ENCODE assay signal across 19 cellular contexts in the genomic region with DNA sequence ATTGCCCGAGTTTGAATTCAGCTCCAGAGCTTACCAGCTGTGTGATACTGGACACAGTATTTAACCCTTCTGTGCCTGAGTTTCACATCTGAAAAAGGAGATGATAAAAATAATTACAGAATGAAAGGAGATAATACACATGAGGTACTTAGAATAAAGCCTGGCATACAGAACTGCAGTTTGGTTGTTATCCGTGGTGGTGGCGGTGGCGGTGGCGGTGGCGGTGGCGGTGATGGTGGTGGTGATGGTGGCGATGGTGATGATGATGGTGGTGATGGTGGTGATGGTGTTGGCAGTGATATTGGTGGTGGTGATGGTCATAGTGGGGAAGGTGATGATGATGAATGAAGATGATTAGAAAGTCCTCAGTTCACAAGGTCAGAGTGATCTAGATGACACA. TPM values are rescaled to one million over a fixed set of nuclear protein-coding genes. Genes with fewer than 3 reads are reported as not detected.
DNase-seq lines count a peak whose midpoint lies in the region; ATAC-seq and TF ChIP-seq lines count a peak whose summit lies in the region.
"Had no signal": no experiment of that assay in that cellular context is flagged by ENCODE, and none has a peak within 500 bp of the region (broad histone marks: within the 10 kb centered on the region; RNA-seq: fewer than 3 reads in every experiment).

No MANE protein-coding gene starts in this region.

- peak overlapping the region; percentile 81; the same call in 1 of the 2 replicates for H3K27ac ChIP-seq in SJSA1
- peak overlapping the region; percentile 81 to 84 (median 82) for H3K27ac ChIP-seq in esophagus muscularis mucosa (replicated peaks in 1 of 4)
- H3K27ac ChIP-seq: hepatocyte, testis had no signal

- peak; percentile 11 for ATAC-seq in stimulated activated naive CD8-positive, alpha-beta T cell treated with anti-CD3 and anti-CD28 coated beads, Interleukin-15, Interleukin-2, amounts not matched to agents 100 U/mL and 50 U/mL, for 24 hours
- no peak for ATAC-seq in HG03439 (IDR thresholded peaks at IDR 0.05; ENCODE audit: unreplicated experiment)

- no peaks in the 10 kb centered on the region for H3K27me3 Mint-ChIP-seq in T-helper 2 cell treated with Interferon-gamma antibody and Interleukin-4, amounts not matched to agents 5 μg/mL and 100 μg/mL, for 36 hours (ENCODE audit: low read depth)

- H3K4me3 ChIP-seq in SJSA1 (no peak overlapping the region), esophagus muscularis mucosa (no peak overlapping the region)
- H3K4me3 ChIP-seq: hepatocyte, testis had no signal

- H3K27me3 ChIP-seq in SJSA1 (replicated peaks), result no peaks in the 10 kb centered on the region
- no peaks in the 10 kb centered on the region for H3K27me3 ChIP-seq in esophagus muscularis mucosa
- H3K27me3 ChIP-seq: hepatocyte, testis had no signal

- TF ChIP-seq POLR2A in esophagus muscularis mucosa (IDR thresholded peaks at IDR 0.05; ENCODE audit: low read depth), result no peak

- peaks cover 57% of the 10 kb centered on the region for H3K36me3 Mint-ChIP-seq in T-helper 2 cell treated with Interferon-gamma antibody and Interleukin-4, amounts not matched to agents 5 μg/mL and 100 μg/mL, for 36 hours (ENCODE audit: low read depth)

- peak overlapping the region; percentile 14 for H3K4me3 Mint-ChIP-seq in T-helper 2 cell treated with Interferon-gamma antibody and Interleukin-4, amounts not matched to agents 5 μg/mL and 100 μg/mL, for 36 hours
- H3K4me3 Mint-ChIP-seq: CD14-positive monocyte had no signal

- H3K9me3 ChIP-seq in SJSA1 (replicated peaks), result no peaks in the 10 kb centered on the region
- H3K9me3 ChIP-seq in esophagus muscularis mucosa, result no peaks in the 10 kb centered on the region
- H3K9me3 ChIP-seq: testis had no signal

- POLR2A ChIA-PET in GM10248 (lab: Yijun Ruan, JAX), result interaction anchor here (0.6 kb wide), 1 partner anchor 11 kb away, joined by 4 read pairs; no protein-coding TSS in a partner anchor

- H3K4me1 Mint-ChIP-seq in T-helper 2 cell treated with Interferon-gamma antibody and Interleukin-4, amounts not matched to agents 5 μg/mL and 100 μg/mL, for 36 hours (ENCODE audit: low read depth), result peaks cover 16% of the 10 kb centered on the region

- CTCF ChIA-PET in GM10248 (lab: Yijun Ruan, JAX), result interaction anchor here (1.1 kb wide), 1 partner anchor 118 kb away, joined by 3 read pairs; a partner anchor contains a TSS

- intact Hi-C loops in esophagus muscularis mucosa (cut with DNase I), result no loop called here

- peak overlapping the region; percentile 70 for H3K27ac Mint-ChIP-seq in T-helper 2 cell treated with Interferon-gamma antibody and Interleukin-4, amounts not matched to agents 5 μg/mL and 100 μg/mL, for 36 hours

- H3K9me3 Mint-ChIP-seq in T-helper 2 cell treated with Interferon-gamma antibody and Interleukin-4, amounts not matched to agents 5 μg/mL and 100 μg/mL, for 36 hours, result no peaks in the 10 kb centered on the region

- H3K4me1 ChIP-seq in SJSA1 (replicated peaks) (peaks cover 30% of the 10 kb centered on the region), esophagus muscularis mucosa (peaks cover 6 to 92% (median 72%) of the 10 kb centered on the region in 4 donors)

- TF ChIP-seq CTCF in esophagus muscularis mucosa (IDR thresholded peaks at IDR 0.05), result no peak
- TF ChIP-seq CTCF in GM10248 (IDR thresholded peaks at IDR 0.05; ENCODE audit: control extremely low read depth, extremely low read depth, low read depth, missing control alignments), result no peak

- 78% methylated on average over 8 of the region's 8 CpGs for WGBS in esophagus muscularis mucosa

- no peak for TF ChIP-seq EP300 in esophagus muscularis mucosa (IDR thresholded peaks at IDR 0.05)

- DNase-seq in T-helper 2 cell treated with Interferon-gamma antibody and Interleukin-4, amounts not matched to agents 5 μg/mL and 100 μg/mL, for 36 hours (ENCODE audit: low spot score), result no peak
- DNase-seq in T-helper 2 cell (no peak), SJSA1 (ENCODE audit: low read depth in 1 of 2, low spot score in 2 of 2) (no peak), esophagus muscularis mucosa (ENCODE audit: extremely low spot score) (no peak), GM10248 (ENCODE audit: extremely low spot score) (no peak), NCI-H82 (lab: John Stamatoyannopoulos, UW) (no peak)
- no peak for DNase-seq in stimulated activated naive CD8-positive, alpha-beta T cell treated with anti-CD3 and anti-CD28 coated beads, Interleukin-15, Interleukin-2, amounts not matched to agents 100 U/mL and 50 U/mL, for 24 hours
- DNase-seq: amygdala; central memory CD4-positive, alpha-beta T cell; DMS79; mesendoderm; NCI-H1048; NCI-H2107; NCI-H69; right cardiac atrium; testis had no signal

- H3K36me3 ChIP-seq in SJSA1 (peaks cover 21% of the 10 kb centered on the region), esophagus muscularis mucosa (peaks cover 10 to 28% (median 12%) of the 10 kb centered on the region in 4 donors)

RNA-seq across cellular contexts. Expression of a gene that starts 57.2 kb away (rescaled TPM):
- 14.9 and 25.0 TPM in 2 replicates for total RNA-seq in SJSA1 (2014; rRNA removed; shearing (Covaris generic))
- total RNA-seq in esophagus muscularis mucosa, result 100 to 1,000 TPM in 2 of 4 donors, 10 to 100 TPM in 2; 61.8 to 141 (median 103) TPM
